ENCODE assay signal across 6 cellular contexts in genomic region chr16:29284159-29284558, GRCh38.
DNase-seq lines count a peak whose midpoint lies in the region; ATAC-seq, FAIRE-seq and TF ChIP-seq lines count a peak whose summit lies in the region.
"Not testable (repeated sequence)": the region's sequence is repeated elsewhere in the genome, so short reads cannot be mapped to it uniquely, and the experiment has no call there.

No MANE protein-coding gene starts in this region.

- not testable (repeated sequence) for H3K36me3 ChIP-seq in BLaER1; GM12878 (ENCODE audit: control insufficient read depth in 2 of 2, insufficient read depth in 2 of 2, low read length in 1 of 2); endothelial cell of umbilical vein (ENCODE audit: control insufficient read depth in 2 of 2, extremely low read depth in 1 of 2, insufficient read depth in 2 of 2, low read length in 2 of 2); trophoblast cell (ENCODE audit: control insufficient read depth in 1 of 2, insufficient read depth in 2 of 2, low read length in 2 of 2)
- peaks cover 10% of the 10 kb centered on the region; the same call in 1 of the 2 replicates for H3K36me3 ChIP-seq in IMR-90 (ENCODE audit: control insufficient read depth, insufficient read depth, low read length)

- H3K9me3 Mint-ChIP-seq in naive B cell = not testable (repeated sequence)

- H3K27me3 ChIP-seq in BLaER1; IMR-90 (ENCODE audit: control insufficient read depth, insufficient read depth, low read length); GM12878 (replicated peaks in 1 of 2; ENCODE audit: control insufficient read depth in 2 of 2, insufficient read depth in 2 of 2, low read length in 1 of 2); endothelial cell of umbilical vein (ENCODE audit: control insufficient read depth in 2 of 2, insufficient read depth in 2 of 2, low read length in 2 of 2); trophoblast cell (ENCODE audit: insufficient read depth, low read length): not testable (repeated sequence)

- not testable (repeated sequence) for H3K79me2 ChIP-seq in GM12878 (ENCODE audit: control insufficient read depth, insufficient read depth, low read length); endothelial cell of umbilical vein (ENCODE audit: control insufficient read depth, insufficient read depth, low read length); trophoblast cell (ENCODE audit: control insufficient read depth, insufficient read depth, low read length, poor library complexity)

- H3K27ac ChIP-seq in BLaER1; IMR-90 (ENCODE audit: insufficient read depth, low read length); GM12878 (ENCODE audit: control insufficient read depth, insufficient read depth); endothelial cell of umbilical vein (ENCODE audit: insufficient read depth, low read depth, low read length); trophoblast cell (ENCODE audit: low read depth, low read length): not testable (repeated sequence)

- H2BK20ac ChIP-seq in IMR-90 (ENCODE audit: low read depth, low read length) = not testable (repeated sequence)

- not testable (repeated sequence) for H4K20me1 ChIP-seq in BLaER1; IMR-90 (ENCODE audit: insufficient read depth, low read length); GM12878 (ENCODE audit: control insufficient read depth, insufficient read depth); endothelial cell of umbilical vein (replicated peaks; ENCODE audit: control insufficient read depth, extremely low read depth, insufficient read depth, low read length)

- H2AK9ac ChIP-seq in IMR-90 (replicated peaks; ENCODE audit: low read depth, low read length, poor library complexity) = not testable (repeated sequence)

- CTCF ChIA-PET in IMR-90 (lab: Yijun Ruan, JAX); GM12878 (lab: Yijun Ruan, JAX); endothelial cell of umbilical vein (lab: Charles Lee): not testable (repeated sequence)

- not testable (repeated sequence) for H3K4me3 ChIP-seq in BLaER1; IMR-90 (ENCODE audit: insufficient read depth, low read depth, low read length); GM12878; endothelial cell of umbilical vein (replicated peaks in 1 of 3; ENCODE audit: insufficient read depth in 1 of 3, low read depth in 1 of 3, low read length in 3 of 3); trophoblast cell (ENCODE audit: low read depth, low read length)

- in situ Hi-C loops in IMR-90 (cut with MboI; ENCODE audit: low sequenced_read_pairs); GM12878 (cut with MboI): not testable (repeated sequence)

- H4K5ac ChIP-seq in IMR-90 (ENCODE audit: low read depth, low read length) = not testable (repeated sequence)

- not testable (repeated sequence) for TF ChIP-seq EP300 in GM12878 (IDR thresholded peaks at IDR 0.05; ENCODE audit: borderline replicate concordance in 1 of 2, control insufficient read depth in 1 of 2, low read depth in 2 of 2, low read length in 2 of 2)

- BruUV-seq in IMR-90 (replicated peaks; lab: Mats Ljungman, UMichigan); GM12878 (replicated peaks; lab: Mats Ljungman, UMichigan); endothelial cell of umbilical vein (replicated peaks; lab: Mats Ljungman, UMichigan): not testable (repeated sequence)

- not testable (repeated sequence) for H3K23ac ChIP-seq in IMR-90 (ENCODE audit: low read depth, low read length); trophoblast cell (ENCODE audit: low read length)

- peak overlapping the region; percentile 97 for H2BK12ac ChIP-seq in trophoblast cell (ENCODE audit: low read length)

- H3K79me1 ChIP-seq in IMR-90 (ENCODE audit: low read depth in 1 of 2, low read length in 2 of 2) = not testable (repeated sequence)
- peaks cover 21% of the 10 kb centered on the region for H3K79me1 ChIP-seq in trophoblast cell (ENCODE audit: low read length)

- not testable (repeated sequence) for DNase-seq in IMR-90; GM12878 (ENCODE audit: low read depth, low spot score); endothelial cell of umbilical vein (ENCODE audit: low read depth, low spot score); naive B cell; trophoblast cell

- RAD21 ChIA-PET in GM12878 (lab: Charles Lee; ENCODE audit: unreplicated experiment) = not testable (repeated sequence)

- peaks cover 29 to 44% (median 30%) of the 10 kb centered on the region in 3 donors for H3K4me1 Mint-ChIP-seq in naive B cell

- H3K4me1 ChIP-seq in BLaER1 = peaks cover 55% of the 10 kb centered on the region
- not testable (repeated sequence) for H3K4me1 ChIP-seq in IMR-90 (ENCODE audit: control insufficient read depth, insufficient read depth, low read length); GM12878 (ENCODE audit: control insufficient read depth, insufficient read depth, low read length); endothelial cell of umbilical vein (ENCODE audit: control insufficient read depth, extremely low read depth, insufficient read depth, low read length)
- peaks cover 15 to 27% of the 10 kb centered on the region in 2 experiments for H3K4me1 ChIP-seq in trophoblast cell (ENCODE audit: control insufficient read depth in 1 of 2, insufficient read depth in 2 of 2, low read length in 2 of 2)

- H3K14ac ChIP-seq in IMR-90 (replicated peaks; ENCODE audit: low read depth, low read length); trophoblast cell (ENCODE audit: low read length): not testable (repeated sequence)

- H3K27ac Mint-ChIP-seq in naive B cell = peak overlapping the region; percentile 29 to 95 (median 83)

- not testable (repeated sequence) for ATAC-seq in IMR-90 (ENCODE audit: low read depth); GM12878
- peak; percentile 45 to 57 for ATAC-seq in naive B cell (ENCODE audit: low read depth in 2 of 2)

- not testable (repeated sequence) for H2AK5ac ChIP-seq in IMR-90 (ENCODE audit: low read depth, low read length); trophoblast cell (ENCODE audit: low read length)

- H3K9me3 ChIP-seq in BLaER1; IMR-90 (ENCODE audit: control insufficient read depth, insufficient read depth, low read length); GM12878 (replicated peaks; ENCODE audit: control insufficient read depth, insufficient read depth, low read length); endothelial cell of umbilical vein (replicated peaks; ENCODE audit: control insufficient read depth, insufficient read depth, low read length); trophoblast cell (ENCODE audit: insufficient read depth, low read depth, low read length): not testable (repeated sequence)

- not testable (repeated sequence) for H4K12ac ChIP-seq in trophoblast cell (ENCODE audit: low read depth, low read length)

- not testable (repeated sequence) for H3K4ac ChIP-seq in IMR-90 (ENCODE audit: low read depth, low read length); trophoblast cell (ENCODE audit: low read depth, low read length)

- TF ChIP-seq CTCF in IMR-90 (conservative IDR thresholded peaks at IDR 0.05; ENCODE audit: low read depth, low read length); GM12878 (IDR thresholded peaks at IDR 0.05 in 2 of 3, conservative IDR thresholded peaks at IDR 0.05 in 1 of 3; ENCODE audit: control insufficient read depth in 2 of 3, extremely low read depth in 1 of 3, insufficient read depth in 1 of 3, low read depth in 3 of 3, low read length in 3 of 3); endothelial cell of umbilical vein (IDR thresholded peaks at IDR 0.05; ENCODE audit: extremely low read depth in 1 of 2, insufficient read depth in 1 of 2, low read depth in 1 of 2, low read length in 2 of 2): not testable (repeated sequence)

- peak overlapping the region; percentile 80; the same call in 1 of the 3 replicates for H2BK15ac ChIP-seq in IMR-90 (ENCODE audit: low read depth, low read length)

- dilution Hi-C loops in IMR-90 (cut with HindIII; ENCODE audit: low sequenced_read_pairs, unreplicated experiment); endothelial cell of umbilical vein (cut with MboI; ENCODE audit: extremely low pct_ligation_motif_present, low sequenced_read_pairs): not testable (repeated sequence)

- peak overlapping the region; percentile 80 for H3K4me2 ChIP-seq in BLaER1
- not testable (repeated sequence) for H3K4me2 ChIP-seq in IMR-90 (ENCODE audit: low read depth, low read length); GM12878 (ENCODE audit: control insufficient read depth, insufficient read depth); endothelial cell of umbilical vein (ENCODE audit: insufficient read depth, low read length); trophoblast cell (ENCODE audit: low read length)

- H2BK5ac ChIP-seq in IMR-90 (ENCODE audit: low read depth, low read length, poor library complexity, severe bottlenecking) = not testable (repeated sequence)
- H2BK5ac ChIP-seq in trophoblast cell (ENCODE audit: low read depth, low read length, poor library complexity) = peak overlapping the region; percentile 64

- not testable (repeated sequence) for TF ChIP-seq POLR2A in IMR-90 (IDR thresholded peaks at IDR 0.05; ENCODE audit: low read depth, low read length); GM12878 (IDR thresholded peaks at IDR 0.05; ENCODE audit: low read depth, low read length); endothelial cell of umbilical vein (IDR thresholded peaks at IDR 0.05; ENCODE audit: low read depth, low read length)

- WGBS in IMR-90 (ENCODE audit: extremely low coverage in 2 of 2, insufficient read length in 1 of 2), 2 experiments = no CpG with 5 or more reads among the region's 4 CpGs
- 11% methylated on average over 3 of the region's 4 CpGs for WGBS in GM12878 (ENCODE audit: insufficient coverage, insufficient replicate concordance, low lambda C conversion rate, missing lambda C conversion rate)
- WGBS in trophoblast cell (ENCODE audit: extremely low coverage, insufficient coverage, insufficient read length) = no CpG with 5 or more reads among the region's 4 CpGs

- H2BK120ac ChIP-seq in IMR-90 (ENCODE audit: low read depth, low read length) = not testable (repeated sequence)
- H2BK120ac ChIP-seq in trophoblast cell (ENCODE audit: insufficient read depth, low read length, poor library complexity) = peak overlapping the region; percentile 97

- not testable (repeated sequence) for H3K27me3 Mint-ChIP-seq in naive B cell

- not testable (repeated sequence) for H3K9me1 ChIP-seq in IMR-90 (ENCODE audit: insufficient read depth, low read length); endothelial cell of umbilical vein (replicated peaks; ENCODE audit: control insufficient read depth, extremely low read depth, insufficient read depth, low read length)

- H3K18ac ChIP-seq in IMR-90 (ENCODE audit: low read depth, low read length); trophoblast cell (ENCODE audit: low read length): not testable (repeated sequence)

- not testable (repeated sequence) for H2AFZ ChIP-seq in IMR-90 (replicated peaks; ENCODE audit: low read length, poor library complexity); GM12878 (ENCODE audit: control insufficient read depth, low read depth, low read length); endothelial cell of umbilical vein (ENCODE audit: low read depth, low read length); trophoblast cell (ENCODE audit: insufficient read depth, low read length, poor library complexity)

- H3K9ac ChIP-seq in BLaER1; IMR-90 (ENCODE audit: low read depth, low read length); GM12878 (ENCODE audit: control insufficient read depth, insufficient read depth, low read length); endothelial cell of umbilical vein (replicated peaks; ENCODE audit: extremely low read depth, insufficient read depth, low read length); trophoblast cell (ENCODE audit: low read length): not testable (repeated sequence)

- H4K91ac ChIP-seq in IMR-90 (ENCODE audit: insufficient read depth, low read depth, low read length) = not testable (repeated sequence)
- peak overlapping the region; percentile 89 for H4K91ac ChIP-seq in trophoblast cell (ENCODE audit: low read depth, low read length)

- H3K4me3 Mint-ChIP-seq in naive B cell = peak overlapping the region; percentile 14 to 89 (median 74)

- intact Hi-C loops in IMR-90 (cut with micrococcal nuclease); GM12878 (cut with micrococcal nuclease; ENCODE audit: unreplicated experiment); endothelial cell of umbilical vein (cut with micrococcal nuclease): not testable (repeated sequence)

- FAIRE-seq in GM12878 (lab: Jason Lieb, UNC) = peak; percentile 93
- peak; percentile 59 for FAIRE-seq in endothelial cell of umbilical vein (lab: Jason Lieb, UNC)

- H3K56ac ChIP-seq in IMR-90 (ENCODE audit: extremely low read depth, insufficient read depth, low read length) = not testable (repeated sequence)

- H4K8ac ChIP-seq in IMR-90 (ENCODE audit: low read depth in 2 of 2, low read length in 2 of 2) = peak overlapping the region in 1 of 2 experiments; percentile 64; a peak in 1 of 4 replicates
- not testable (repeated sequence) for H4K8ac ChIP-seq in trophoblast cell (ENCODE audit: low read depth, low read length)

- SMC1A ChIA-PET in GM12878 (lab: Charles Lee; ENCODE audit: uncharacterized antibody, unreplicated experiment) = not testable (repeated sequence)

- POLR2A ChIA-PET in IMR-90 (lab: Charles Lee; ENCODE audit: unreplicated experiment); GM12878 (lab: Charles Lee); endothelial cell of umbilical vein (lab: Charles Lee): not testable (repeated sequence)

- H3K36me3 Mint-ChIP-seq in naive B cell = not testable (repeated sequence)

- TF ChIP-seq RAD21 in IMR-90 (IDR thresholded peaks at IDR 0.05; ENCODE audit: low read length); GM12878 (IDR thresholded peaks at IDR 0.05; ENCODE audit: insufficient read depth, low read depth, low read length): not testable (repeated sequence)
